Comparison of ENCODE assay signal across 1 cellular context in the genomic region with DNA sequence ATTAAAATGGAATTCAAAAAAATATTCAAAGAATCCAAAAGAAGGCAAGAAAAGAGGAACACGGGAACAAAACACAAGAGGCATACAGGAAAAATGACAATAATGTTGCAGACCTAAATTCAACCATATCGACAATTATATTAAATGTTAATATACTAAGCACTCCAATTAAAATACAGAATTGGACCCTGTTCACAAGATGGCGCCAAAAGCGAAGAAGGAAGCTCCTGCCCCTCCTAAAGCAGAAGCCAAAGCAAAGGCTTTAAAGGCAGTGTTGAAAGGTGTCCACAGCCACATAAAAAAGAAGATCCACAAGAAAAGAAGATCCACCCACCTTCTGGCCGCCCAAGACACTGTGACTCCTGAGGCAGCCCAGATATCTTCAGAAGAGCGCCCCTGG.
TF ChIP-seq lines count a peak whose summit lies in the region.

No MANE protein-coding gene starts in this region.

TF ChIP-seq in HCT116, 20 proteins besides CTCF, POLR2A, EP300 and RAD21 (continued from another document):
- no peak for TF ChIP-seq FOSL1 (IDR thresholded peaks at IDR 0.05; ENCODE audit: low read depth)
